Comparison of ENCODE assay signal across 13 cellular contexts in the genomic region with DNA sequence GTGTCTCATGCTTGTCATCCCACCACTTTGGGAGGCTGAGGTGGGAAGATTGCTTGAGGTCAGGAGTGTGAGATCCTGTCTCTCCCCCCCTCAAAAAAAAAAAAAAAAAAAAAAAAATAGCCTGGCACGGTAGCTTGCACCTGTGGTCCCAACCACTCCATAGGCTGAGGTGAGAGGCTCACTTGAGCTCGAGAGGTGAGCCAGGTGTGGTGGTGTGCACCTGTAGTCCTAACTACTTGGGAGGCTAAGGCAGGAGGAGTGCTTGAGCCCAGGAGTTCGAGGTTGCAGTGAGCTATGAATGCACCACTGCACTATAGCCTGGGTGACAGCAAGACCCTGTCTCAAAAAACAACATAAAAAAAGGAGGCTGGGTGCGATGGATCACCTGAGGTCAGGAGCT.
"Had no signal": no experiment of that assay in that cellular context is flagged by ENCODE, and none has a peak within 500 bp of the region (broad histone marks: within the 10 kb centered on the region; RNA-seq: fewer than 3 reads in every experiment).

No MANE protein-coding gene starts in this region.

- H3K27me3 ChIP-seq: adrenal gland, right lobe of liver had no signal

- H3K4me3 Mint-ChIP-seq: activated B cell treated with CpG ODN at 0.5 μM for 24 hours; activated T-helper 17 cell treated with anti-CD3 and anti-CD28 coated beads, Interleukin-2, amount 50 U/mL, for 72 hours; effector memory CD8-positive, alpha-beta T cell; nephron had no signal

- ATAC-seq: activated T-helper 17 cell treated with anti-CD3 and anti-CD28 coated beads, Interleukin-2, amount 50 U/mL, for 72 hours; effector memory CD8-positive, alpha-beta T cell had no signal

- H3K27ac Mint-ChIP-seq: activated B cell treated with CpG ODN at 0.5 μM for 24 hours; activated T-helper 17 cell treated with anti-CD3 and anti-CD28 coated beads, Interleukin-2, amount 50 U/mL, for 72 hours; nephron had no signal

- H3K27me3 Mint-ChIP-seq: activated B cell treated with CpG ODN at 0.5 μM for 24 hours; activated T-helper 17 cell treated with anti-CD3 and anti-CD28 coated beads, Interleukin-2, amount 50 U/mL, for 72 hours; effector memory CD8-positive, alpha-beta T cell had no signal

- H3K27ac ChIP-seq: adrenal gland, right lobe of liver had no signal

- H3K9me3 ChIP-seq: adrenal gland, right lobe of liver had no signal

- H3K9me3 Mint-ChIP-seq: activated B cell treated with CpG ODN at 0.5 μM for 24 hours; activated T-helper 17 cell treated with anti-CD3 and anti-CD28 coated beads, Interleukin-2, amount 50 U/mL, for 72 hours; effector memory CD8-positive, alpha-beta T cell; nephron had no signal

- H3K4me3 ChIP-seq: adrenal gland, right lobe of liver had no signal

- DNase-seq: activated B cell treated with CpG ODN at 0.5 μM for 24 hours; activated CD4-positive, alpha-beta T cell treated with anti-CD3 and anti-CD28 coated beads for 48 hours; activated naive CD4-positive, alpha-beta T cell treated with Interleukin-2 at 50 U/mL for 16 hours; dermis blood vessel endothelial cell; effector memory CD8-positive, alpha-beta T cell; foreskin melanocyte; kidney glomerular epithelial cell; mesendoderm; occipital lobe; right lobe of liver had no signal
